23 cellular contexts compared by ENCODE assay signal in the genomic region with DNA sequence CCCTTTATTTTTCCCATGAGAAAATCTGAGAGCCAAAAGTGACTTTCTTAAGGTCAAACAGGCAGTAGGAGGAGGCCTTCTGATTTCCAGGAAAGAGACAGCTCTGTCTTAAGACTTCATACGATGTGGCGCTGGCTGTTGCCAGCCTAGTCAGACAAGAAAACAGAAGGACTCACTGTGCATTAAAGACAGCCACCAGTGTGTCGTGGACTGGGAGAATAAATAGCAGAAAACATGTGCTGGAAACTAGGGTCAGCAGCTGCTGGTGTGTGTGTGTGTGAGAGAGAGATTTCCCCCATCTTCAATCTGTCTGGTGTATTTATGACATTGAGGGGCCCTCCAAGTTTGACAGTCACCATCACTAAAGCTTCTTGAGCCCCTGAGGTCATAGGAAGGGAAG.
DNase-seq lines count a peak whose midpoint lies in the region; ATAC-seq and TF ChIP-seq lines count a peak whose summit lies in the region.
"Had no signal": no experiment of that assay in that cellular context is flagged by ENCODE, and none has a peak within 500 bp of the region (broad histone marks: within the 10 kb centered on the region; RNA-seq: fewer than 3 reads in every experiment).

No MANE protein-coding gene starts in this region.

- no peaks in the 10 kb centered on the region for H3K27me3 ChIP-seq in Loucy (ENCODE audit: insufficient read depth, low read length, poor library complexity, severe bottlenecking)
- H3K27me3 ChIP-seq: esophagus squamous epithelium, neural progenitor cell, testis, uterus had no signal

- H4K20me1 ChIP-seq in Loucy (ENCODE audit: insufficient read depth, low read length, poor library complexity, severe bottlenecking), result no peaks in the 10 kb centered on the region

- no peaks in the 10 kb centered on the region for H3F3A ChIP-seq in Loucy (ENCODE audit: low read depth)

- H3K36me3 Mint-ChIP-seq in activated CD4-positive, alpha-beta T cell treated with anti-CD3 and anti-CD28 coated beads for 36 hours (ENCODE audit: low read depth), result peaks cover 2% of the 10 kb centered on the region
- H3K36me3 Mint-ChIP-seq in T-helper 17 cell (ENCODE audit: low read depth), result no peaks in the 10 kb centered on the region
- H3K36me3 Mint-ChIP-seq: activated naive CD8-positive, alpha-beta T cell treated with anti-CD3 and anti-CD28 coated beads for 36 hours; brain; neural progenitor cell; stimulated activated naive B cell treated with anti-CD40 and anti-IgM and Interleukin-4, amounts not matched to agents 10 μg/mL and 1 μg/mL and 100 μg/mL, for 72 hours had no signal

- H3K4me2 ChIP-seq in Loucy (ENCODE audit: low read depth, low read length, poor library complexity, severe bottlenecking), result no peak overlapping the region
- H3K4me2 ChIP-seq: neural progenitor cell, PC-9 had no signal

- H3K27me3 Mint-ChIP-seq in activated CD4-positive, alpha-beta T cell treated with anti-CD3 and anti-CD28 coated beads for 36 hours, result no peaks in the 10 kb centered on the region
- H3K27me3 Mint-ChIP-seq in T-helper 17 cell, result no peaks in the 10 kb centered on the region
- H3K27me3 Mint-ChIP-seq: brain; stimulated activated naive B cell treated with anti-CD40 and anti-IgM and Interleukin-4, amounts not matched to agents 10 μg/mL and 1 μg/mL and 100 μg/mL, for 72 hours had no signal

- intact Hi-C loops in activated CD4-positive, alpha-beta T cell treated with anti-CD3 and anti-CD28 coated beads for 36 hours (cut with DNase I, micrococcal nuclease), result loop anchor here in 1 of 2 experiments (5.0 kb wide), 2 partner anchors 71 to 391 kb away; no protein-coding TSS in a partner anchor

- peaks cover 21% of the 10 kb centered on the region for H3K4me1 Mint-ChIP-seq in activated CD4-positive, alpha-beta T cell treated with anti-CD3 and anti-CD28 coated beads for 36 hours
- peaks cover 7% of the 10 kb centered on the region for H3K4me1 Mint-ChIP-seq in T-helper 17 cell
- H3K4me1 Mint-ChIP-seq: neural progenitor cell had no signal

- H2AFZ ChIP-seq in Loucy (ENCODE audit: low read length), result peak overlapping the region; percentile 42; the same call in 1 of the 2 replicates
- H2AFZ ChIP-seq: neural progenitor cell, PC-9 had no signal

- no peak for TF ChIP-seq CTCF in Loucy (conservative IDR thresholded peaks at IDR 0.05; ENCODE audit: low read length)

- no peaks in the 10 kb centered on the region for H3K9me2 ChIP-seq in Loucy (replicated peaks; ENCODE audit: low read depth, low read length)

- no peaks in the 10 kb centered on the region for H3K79me2 ChIP-seq in Loucy (ENCODE audit: insufficient read depth, low read length)

- H3K9ac ChIP-seq in Loucy (ENCODE audit: low read depth, low read length, poor library complexity, severe bottlenecking), result no peak overlapping the region
- H3K9ac ChIP-seq: neural progenitor cell had no signal

- POLR2A ChIA-PET in activated CD4-positive, alpha-beta T cell treated with anti-CD3 and anti-CD28 coated beads for 36 hours (lab: Charles Lee), result no interaction called here

- H3K9me3 Mint-ChIP-seq in activated CD4-positive, alpha-beta T cell treated with anti-CD3 and anti-CD28 coated beads for 36 hours (ENCODE audit: low read depth), result peaks cover 3% of the 10 kb centered on the region
- H3K9me3 Mint-ChIP-seq: neural progenitor cell had no signal

- no peak for DNase-seq in activated CD4-positive, alpha-beta T cell treated with anti-CD3 and anti-CD28 coated beads for 36 hours
- DNase-seq in activated CD4-positive, alpha-beta T cell treated with anti-CD3 and anti-CD28 coated beads, Interleukin-2, amount 50 U/mL, for 1 hour, result no peak
- DNase-seq in T-helper 17 cell (no peak), myocyte (ENCODE audit: low read depth) (peak; percentile 70), dermis blood vessel endothelial cell (no peak), NCI-H226 (no peak)
- DNase-seq: activated CD4-positive, alpha-beta T cell treated with anti-CD3 and anti-CD28 coated beads, Interleukin-2, amount 50 U/mL, for 4 hours; activated naive CD8-positive, alpha-beta T cell treated with anti-CD3 and anti-CD28 coated beads for 36 hours; activated T-cell treated with anti-CD3 and anti-CD28 coated beads, Interleukin-2, amount 50 U/mL, for 48 hours; effector CD8-positive, alpha-beta T cell; esophagus squamous epithelium; NCI-H1694 treated with DMSO at 0.1 percent for 48 hours; NCI-H69; PC-9; stimulated activated CD4-positive, alpha-beta T cell treated with anti-CD3 and anti-CD28 coated beads, Interleukin-1b, Interleukin-23, amount 100 ng/mL, for 48 hours; stimulated activated naive B cell treated with anti-CD40 and anti-IgM and Interleukin-4, amounts not matched to agents 10 μg/mL and 1 μg/mL and 100 μg/mL, for 72 hours; testis; uterus had no signal

- no peak for ATAC-seq in activated CD4-positive, alpha-beta T cell treated with anti-CD3 and anti-CD28 coated beads for 36 hours
- no peak for ATAC-seq in T-helper 17 cell
- no peak for ATAC-seq in HG03442 (IDR thresholded peaks at IDR 0.05; ENCODE audit: unreplicated experiment)
- ATAC-seq: stimulated activated naive B cell treated with anti-CD40 and anti-IgM and Interleukin-4, amounts not matched to agents 10 μg/mL and 1 μg/mL and 100 μg/mL, for 72 hours had no signal

- CTCF ChIA-PET in activated CD4-positive, alpha-beta T cell treated with anti-CD3 and anti-CD28 coated beads for 36 hours (lab: Charles Lee), result no interaction called here

- H3K36me3 ChIP-seq in Loucy (ENCODE audit: insufficient read depth, low read length), result no peaks in the 10 kb centered on the region
- H3K36me3 ChIP-seq: esophagus squamous epithelium, neural progenitor cell, prostate gland, uterus had no signal

- H3K4me3 ChIP-seq in Loucy (ENCODE audit: low read length, poor library complexity, severe bottlenecking), result no peak overlapping the region
- H3K4me3 ChIP-seq: esophagus squamous epithelium, neural progenitor cell, PC-9, prostate gland, testis, uterus had no signal

- H3K9me3 ChIP-seq in Loucy (ENCODE audit: insufficient read depth, low read depth, low read length), result no peaks in the 10 kb centered on the region
- no peaks in the 10 kb centered on the region for H3K9me3 ChIP-seq in T-helper 17 cell (ENCODE audit: control insufficient read depth, low read length, poor library complexity, severe bottlenecking)
- H3K9me3 ChIP-seq: esophagus squamous epithelium, prostate gland, testis, uterus had no signal

- H3K27ac Mint-ChIP-seq in activated CD4-positive, alpha-beta T cell treated with anti-CD3 and anti-CD28 coated beads for 36 hours, result peak overlapping the region; percentile 65
- peak overlapping the region; percentile 91 for H3K27ac Mint-ChIP-seq in T-helper 17 cell
- H3K27ac Mint-ChIP-seq: stimulated activated naive B cell treated with anti-CD40 and anti-IgM and Interleukin-4, amounts not matched to agents 10 μg/mL and 1 μg/mL and 100 μg/mL, for 72 hours had no signal

- no peak overlapping the region for H3K4me3 Mint-ChIP-seq in activated CD4-positive, alpha-beta T cell treated with anti-CD3 and anti-CD28 coated beads for 36 hours
- no peak overlapping the region for H3K4me3 Mint-ChIP-seq in T-helper 17 cell
- H3K4me3 Mint-ChIP-seq: activated naive CD8-positive, alpha-beta T cell treated with anti-CD3 and anti-CD28 coated beads for 36 hours; brain; neural progenitor cell; stimulated activated naive B cell treated with anti-CD40 and anti-IgM and Interleukin-4, amounts not matched to agents 10 μg/mL and 1 μg/mL and 100 μg/mL, for 72 hours had no signal

- peaks cover 28% of the 10 kb centered on the region for H3K4me1 ChIP-seq in Loucy (ENCODE audit: insufficient read depth, low read length, poor library complexity, severe bottlenecking)
- H3K4me1 ChIP-seq: esophagus squamous epithelium, neural progenitor cell, prostate gland, testis, uterus had no signal
